1 cellular context compared by ENCODE assay signal in genomic region chr1:12146343-12147112, GRCh38.
TF ChIP-seq lines count a peak whose summit lies in the region.

No MANE protein-coding gene starts in this region.

TF ChIP-seq in K562, 482 proteins besides CTCF, POLR2A, EP300 and RAD21:
- TF ChIP-seq ADNP (tag; IDR thresholded peaks at IDR 0.05), result 0 out of 2 replicates have a peak, but pooled peaks have one; percentile 34
- TF ChIP-seq HIVEP1 (CRISPR knock-in tag; IDR thresholded peaks at IDR 0.05), result no peak
- TF ChIP-seq POLR2AphosphoS2 (IDR thresholded peaks at IDR 0.05; ENCODE audit: low read length), result no peak
- TF ChIP-seq ZNF551 (CRISPR knock-in tag; IDR thresholded peaks at IDR 0.05), result no peak
- TF ChIP-seq GATAD2B (IDR thresholded peaks at IDR 0.05; ENCODE audit: borderline replicate concordance), result no peak
- peak; percentile 40; the same call in 1 of the 2 replicates for TF ChIP-seq NR2C1 (IDR thresholded peaks at IDR 0.05)
- peak; percentile 54; the same call in 1 of the 2 replicates for TF ChIP-seq NR2C1 (tag; IDR thresholded peaks at IDR 0.05)
- TF ChIP-seq FOXA3 (CRISPR knock-in tag; conservative IDR thresholded peaks at IDR 0.05 in 1 of 2, IDR thresholded peaks at IDR 0.05 in 1 of 2), result no peak
- peak; percentile 59; the same call in 1 of the 2 replicates for TF ChIP-seq NR2C2 (CRISPR knock-in tag; IDR thresholded peaks at IDR 0.05)
- 0 out of 2 replicates have a peak, but pooled peaks have one; percentile 19 for TF ChIP-seq NR2C2 (tag; IDR thresholded peaks at IDR 0.05)
- TF ChIP-seq ZNF589 (CRISPR knock-in tag; IDR thresholded peaks at IDR 0.05; ENCODE audit: low read depth), result no peak
- TF ChIP-seq ZNF143 (CRISPR knock-in tag; IDR thresholded peaks at IDR 0.05), result no peak
- 0 out of 2 replicates have a peak, but pooled peaks have one; percentile 13 for TF ChIP-seq POLR2G (IDR thresholded peaks at IDR 0.05; ENCODE audit: low read depth, low read length)
- TF ChIP-seq, protein P1, sequence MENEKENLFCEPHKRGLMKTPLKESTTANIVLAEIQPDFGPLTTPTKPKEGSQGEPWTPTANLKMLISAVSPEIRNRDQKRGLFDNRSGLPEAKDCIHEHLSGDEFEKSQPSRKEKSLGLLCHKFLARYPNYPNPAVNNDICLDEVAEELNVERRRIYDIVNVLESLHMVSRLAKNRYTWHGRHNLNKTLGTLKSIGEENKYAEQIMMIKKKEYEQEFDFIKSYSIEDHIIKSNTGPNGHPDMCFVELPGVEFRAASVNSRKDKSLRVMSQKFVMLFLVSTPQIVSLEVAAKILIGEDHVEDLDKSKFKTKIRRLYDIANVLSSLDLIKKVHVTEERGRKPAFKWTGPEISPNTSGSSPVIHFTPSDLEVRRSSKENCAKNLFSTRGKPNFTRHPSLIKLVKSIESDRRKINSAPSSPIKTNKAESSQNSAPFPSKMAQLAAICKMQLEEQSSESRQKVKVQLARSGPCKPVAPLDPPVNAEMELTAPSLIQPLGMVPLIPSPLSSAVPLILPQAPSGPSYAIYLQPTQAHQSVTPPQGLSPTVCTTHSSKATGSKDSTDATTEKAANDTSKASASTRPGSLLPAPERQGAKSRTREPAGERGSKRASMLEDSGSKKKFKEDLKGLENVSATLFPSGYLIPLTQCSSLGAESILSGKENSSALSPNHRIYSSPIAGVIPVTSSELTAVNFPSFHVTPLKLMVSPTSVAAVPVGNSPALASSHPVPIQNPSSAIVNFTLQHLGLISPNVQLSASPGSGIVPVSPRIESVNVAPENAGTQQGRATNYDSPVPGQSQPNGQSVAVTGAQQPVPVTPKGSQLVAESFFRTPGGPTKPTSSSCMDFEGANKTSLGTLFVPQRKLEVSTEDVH (IDR thresholded peaks at IDR 0.05; ENCODE audit: low read depth, partially characterized antibody), result no peak
- TF ChIP-seq JUND (IDR thresholded peaks at IDR 0.05; ENCODE audit: borderline replicate concordance, low read depth, low read length), result no peak
- no peak for TF ChIP-seq JUND (tag; IDR thresholded peaks at IDR 0.05; ENCODE audit: borderline replicate concordance, low read depth, low read length)
- TF ChIP-seq KAT2B (IDR thresholded peaks at IDR 0.05; ENCODE audit: low read depth, low read length), result no peak
- no peak for TF ChIP-seq ATF1 (CRISPR knock-in tag; IDR thresholded peaks at IDR 0.05)
- TF ChIP-seq ATF1 (tag; IDR thresholded peaks at IDR 0.05), result 0 out of 2 replicates have a peak, but pooled peaks have one; percentile 12
- TF ChIP-seq ARID1B (IDR thresholded peaks at IDR 0.05), result peak; percentile 18; the same call in 1 of the 2 replicates
- TF ChIP-seq, protein P2, sequence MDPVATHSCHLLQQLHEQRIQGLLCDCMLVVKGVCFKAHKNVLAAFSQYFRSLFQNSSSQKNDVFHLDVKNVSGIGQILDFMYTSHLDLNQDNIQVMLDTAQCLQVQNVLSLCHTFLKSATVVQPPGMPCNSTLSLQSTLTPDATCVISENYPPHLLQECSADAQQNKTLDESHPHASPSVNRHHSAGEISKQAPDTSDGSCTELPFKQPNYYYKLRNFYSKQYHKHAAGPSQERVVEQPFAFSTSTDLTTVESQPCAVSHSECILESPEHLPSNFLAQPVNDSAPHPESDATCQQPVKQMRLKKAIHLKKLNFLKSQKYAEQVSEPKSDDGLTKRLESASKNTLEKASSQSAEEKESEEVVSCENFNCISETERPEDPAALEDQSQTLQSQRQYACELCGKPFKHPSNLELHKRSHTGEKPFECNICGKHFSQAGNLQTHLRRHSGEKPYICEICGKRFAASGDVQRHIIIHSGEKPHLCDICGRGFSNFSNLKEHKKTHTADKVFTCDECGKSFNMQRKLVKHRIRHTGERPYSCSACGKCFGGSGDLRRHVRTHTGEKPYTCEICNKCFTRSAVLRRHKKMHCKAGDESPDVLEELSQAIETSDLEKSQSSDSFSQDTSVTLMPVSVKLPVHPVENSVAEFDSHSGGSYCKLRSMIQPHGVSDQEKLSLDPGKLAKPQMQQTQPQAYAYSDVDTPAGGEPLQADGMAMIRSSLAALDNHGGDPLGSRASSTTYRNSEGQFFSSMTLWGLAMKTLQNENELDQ (CRISPR knock-in tag; IDR thresholded peaks at IDR 0.05; ENCODE audit: borderline replicate concordance), result no peak
- TF ChIP-seq BRD4 (IDR thresholded peaks at IDR 0.05), result no peak
- TF ChIP-seq, protein P3, sequence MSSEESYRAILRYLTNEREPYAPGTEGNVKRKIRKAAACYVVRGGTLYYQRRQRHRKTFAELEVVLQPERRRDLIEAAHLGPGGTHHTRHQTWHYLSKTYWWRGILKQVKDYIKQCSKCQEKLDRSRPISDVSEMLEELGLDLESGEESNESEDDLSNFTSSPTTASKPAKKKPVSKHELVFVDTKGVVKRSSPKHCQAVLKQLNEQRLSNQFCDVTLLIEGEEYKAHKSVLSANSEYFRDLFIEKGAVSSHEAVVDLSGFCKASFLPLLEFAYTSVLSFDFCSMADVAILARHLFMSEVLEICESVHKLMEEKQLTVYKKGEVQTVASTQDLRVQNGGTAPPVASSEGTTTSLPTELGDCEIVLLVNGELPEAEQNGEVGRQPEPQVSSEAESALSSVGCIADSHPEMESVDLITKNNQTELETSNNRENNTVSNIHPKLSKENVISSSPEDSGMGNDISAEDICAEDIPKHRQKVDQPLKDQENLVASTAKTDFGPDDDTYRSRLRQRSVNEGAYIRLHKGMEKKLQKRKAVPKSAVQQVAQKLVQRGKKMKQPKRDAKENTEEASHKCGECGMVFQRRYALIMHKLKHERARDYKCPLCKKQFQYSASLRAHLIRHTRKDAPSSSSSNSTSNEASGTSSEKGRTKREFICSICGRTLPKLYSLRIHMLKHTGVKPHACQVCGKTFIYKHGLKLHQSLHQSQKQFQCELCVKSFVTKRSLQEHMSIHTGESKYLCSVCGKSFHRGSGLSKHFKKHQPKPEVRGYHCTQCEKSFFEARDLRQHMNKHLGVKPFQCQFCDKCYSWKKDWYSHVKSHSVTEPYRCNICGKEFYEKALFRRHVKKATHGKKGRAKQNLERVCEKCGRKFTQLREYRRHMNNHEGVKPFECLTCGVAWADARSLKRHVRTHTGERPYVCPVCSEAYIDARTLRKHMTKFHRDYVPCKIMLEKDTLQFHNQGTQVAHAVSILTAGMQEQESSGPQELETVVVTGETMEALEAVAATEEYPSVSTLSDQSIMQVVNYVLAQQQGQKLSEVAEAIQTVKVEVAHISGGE (CRISPR knock-in tag; IDR thresholded peaks at IDR 0.05), result no peak
